Comparison of ENCODE assay signal across 17 cellular contexts in the genomic region with DNA sequence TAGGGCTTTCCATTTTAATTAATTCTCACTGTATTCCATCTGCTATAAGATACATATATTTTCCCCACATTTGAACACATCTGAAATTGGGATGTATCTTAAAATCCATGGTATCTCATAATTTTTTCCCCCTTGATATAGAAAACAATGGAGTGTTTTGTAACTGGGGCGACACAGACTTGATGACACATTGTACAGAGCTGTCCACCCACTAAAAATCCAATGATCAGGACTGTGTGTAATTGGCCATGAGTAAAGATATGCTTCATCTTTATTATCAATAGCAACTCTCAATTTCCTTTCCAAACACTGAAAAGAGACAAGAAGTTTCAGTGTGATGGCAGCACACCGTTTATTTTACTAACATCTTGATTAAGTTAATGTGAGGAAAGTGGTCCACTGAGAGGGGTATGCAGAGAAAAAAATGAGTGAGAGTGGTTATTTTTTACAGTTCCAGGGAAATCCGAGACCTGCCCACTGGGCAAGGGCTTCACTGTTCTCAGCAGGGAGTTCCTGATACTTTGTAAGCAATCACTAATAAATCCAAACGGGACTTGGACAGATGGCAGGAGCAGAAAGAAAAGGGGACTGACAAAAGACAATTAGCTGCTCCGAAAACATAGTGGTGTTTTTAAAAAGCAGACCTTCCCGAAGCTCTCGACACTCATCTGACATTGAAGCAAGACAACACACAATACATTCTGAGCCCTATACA.
DNase-seq lines count a peak whose midpoint lies in the region; ATAC-seq and TF ChIP-seq lines count a peak whose summit lies in the region.
"Had no signal": no experiment of that assay in that cellular context is flagged by ENCODE, and none has a peak within 500 bp of the region (broad histone marks: within the 10 kb centered on the region; RNA-seq: fewer than 3 reads in every experiment).

No MANE protein-coding gene starts in this region.

- H3K9me3 ChIP-seq in SK-N-MC (ENCODE audit: low read depth, low read length) = no peaks in the 10 kb centered on the region
- no peaks in the 10 kb centered on the region for H3K9me3 ChIP-seq in uterus
- H3K9me3 ChIP-seq: left lung had no signal

- in situ Hi-C loops in ACHN (cut with HindIII; ENCODE audit: low pct_ligation_motif_present, low pct_unique_long_range_greater_than_20kb, low sequenced_read_pairs) = no loop called here

- TF ChIP-seq CTCF in foreskin keratinocyte (conservative IDR thresholded peaks at IDR 0.05) (no peak), uterus (IDR thresholded peaks at IDR 0.05) (no peak)

- H3K4me3 ChIP-seq in SK-N-MC (peak overlapping the region; percentile 27), uterus (no peak overlapping the region)
- H3K4me3 ChIP-seq: left lung had no signal

- H3K27me3 Mint-ChIP-seq in activated naive CD8-positive, alpha-beta T cell = no peaks in the 10 kb centered on the region
- no peaks in the 10 kb centered on the region for H3K27me3 Mint-ChIP-seq in activated naive CD8-positive, alpha-beta T cell treated with anti-CD3 and anti-CD28 coated beads, Interleukin-2, amount 50 U/mL, for 24 hours

- no peaks in the 10 kb centered on the region for H3K27me3 ChIP-seq in foreskin keratinocyte
- no peaks in the 10 kb centered on the region for H3K27me3 ChIP-seq in uterus
- H3K27me3 ChIP-seq: left lung had no signal

- H3K36me3 ChIP-seq in SK-N-MC (ENCODE audit: insufficient read depth, low read length) = no peaks in the 10 kb centered on the region
- H3K36me3 ChIP-seq in uterus = no peaks in the 10 kb centered on the region
- H3K36me3 ChIP-seq: left lung had no signal

- H3K27ac ChIP-seq in SK-N-MC (no peak overlapping the region; the same call in 1 of the 2 replicates), foreskin keratinocyte (no peak overlapping the region), uterus (peak overlapping the region; percentile 61 to 69)

- H3K9me3 Mint-ChIP-seq in activated naive CD8-positive, alpha-beta T cell (ENCODE audit: low read depth) = no peaks in the 10 kb centered on the region
- H3K9me3 Mint-ChIP-seq in activated naive CD8-positive, alpha-beta T cell treated with anti-CD3 and anti-CD28 coated beads, Interleukin-2, amount 50 U/mL, for 24 hours = no peaks in the 10 kb centered on the region
- H3K9me3 Mint-ChIP-seq: activated naive CD4-positive, alpha-beta T cell treated with anti-CD3 and anti-CD28 coated beads for 36 hours had no signal

- no peak overlapping the region for H3K9ac ChIP-seq in SK-N-MC (ENCODE audit: insufficient read length)

- no peak for TF ChIP-seq POLR2A in uterus (IDR thresholded peaks at IDR 0.05)

- intact Hi-C loops in uterus (cut with DNase I; ENCODE audit: low total_unique reads) = no loop called here

- H3K27ac Mint-ChIP-seq in activated naive CD8-positive, alpha-beta T cell = peak overlapping the region; percentile 52
- no peak overlapping the region for H3K27ac Mint-ChIP-seq in activated naive CD8-positive, alpha-beta T cell treated with anti-CD3 and anti-CD28 coated beads, Interleukin-2, amount 50 U/mL, for 24 hours
- H3K27ac Mint-ChIP-seq: activated naive CD4-positive, alpha-beta T cell treated with anti-CD3 and anti-CD28 coated beads for 36 hours; progenitor cell of endocrine pancreas had no signal

- ATAC-seq in activated naive CD8-positive, alpha-beta T cell treated with anti-CD3 and anti-CD28 coated beads, Interleukin-2, amount 50 U/mL, for 24 hours = no peak
- ATAC-seq in foreskin keratinocyte = peak; percentile 33
- ATAC-seq: left lung had no signal

- H3K36me3 Mint-ChIP-seq in activated naive CD8-positive, alpha-beta T cell = peaks cover 6% of the 10 kb centered on the region
- peaks cover 16% of the 10 kb centered on the region for H3K36me3 Mint-ChIP-seq in activated naive CD8-positive, alpha-beta T cell treated with anti-CD3 and anti-CD28 coated beads, Interleukin-2, amount 50 U/mL, for 24 hours (ENCODE audit: low read depth)

- no peak overlapping the region for H3K4me3 Mint-ChIP-seq in activated naive CD8-positive, alpha-beta T cell
- no peak overlapping the region for H3K4me3 Mint-ChIP-seq in activated naive CD8-positive, alpha-beta T cell treated with anti-CD3 and anti-CD28 coated beads, Interleukin-2, amount 50 U/mL, for 24 hours
- H3K4me3 Mint-ChIP-seq: activated naive CD4-positive, alpha-beta T cell treated with anti-CD3 and anti-CD28 coated beads for 36 hours had no signal

- H3K4me1 Mint-ChIP-seq in activated naive CD8-positive, alpha-beta T cell (ENCODE audit: low read depth) = peaks cover 14% of the 10 kb centered on the region
- H3K4me1 Mint-ChIP-seq in activated naive CD8-positive, alpha-beta T cell treated with anti-CD3 and anti-CD28 coated beads, Interleukin-2, amount 50 U/mL, for 24 hours = peaks cover 52% of the 10 kb centered on the region

- no peak for DNase-seq in activated naive CD8-positive, alpha-beta T cell treated with anti-CD3 and anti-CD28 coated beads, Interleukin-2, amount 50 U/mL, for 24 hours
- DNase-seq in SK-N-MC (ENCODE audit: low read depth, low spot score) = no peak
- DNase-seq in foreskin keratinocyte = no peak
- no peak for DNase-seq in uterus
- no peak for DNase-seq in ACHN
- no peak for DNase-seq in NCI-H1436 treated with DMSO at 0.1 percent for 48 hours (lab: John Stamatoyannopoulos, UW)
- DNase-seq in GM19238 (ENCODE audit: insufficient read length, low spot score) = no peak
- DNase-seq: Calu3; effector CD8-positive, alpha-beta T cell; KG1; left lung; NCI-H1092; NCI-H774; SW 1271 had no signal

- H3K4me1 ChIP-seq in foreskin keratinocyte = peaks cover 15% of the 10 kb centered on the region
- peaks cover 0 to 5% of the 10 kb centered on the region in 2 donors for H3K4me1 ChIP-seq in uterus
- H3K4me1 ChIP-seq: left lung had no signal

Comparison
In these comparisons a context has a peak if more than half of its experiments do, and no peak if none do; other contexts are left out.
1. H3K27ac ChIP-seq: peak in uterus (2 of 2); none in SK-N-MC (single experiment) and foreskin keratinocyte (single experiment).